ENCODE assay signal across 22 cellular contexts in genomic region chr2:115558725-115559124, GRCh38.
DNase-seq lines count a peak whose midpoint lies in the region; ATAC-seq and TF ChIP-seq lines count a peak whose summit lies in the region.
"Had no signal": no experiment of that assay in that cellular context is flagged by ENCODE, and none has a peak within 500 bp of the region (broad histone marks: within the 10 kb centered on the region; RNA-seq: fewer than 3 reads in every experiment).

No MANE protein-coding gene starts in this region.

- peak in 2 of 3 experiments; percentile 10 to 49 for DNase-seq in NCI-H1417 (lab: John Stamatoyannopoulos, UW)
- no peak for DNase-seq in NCI-H1417 treated with DMSO at 0.1 percent for 48 hours (lab: John Stamatoyannopoulos, UW)
- DNase-seq in NT2/D1 (ENCODE audit: low read depth, low spot score) = peak; percentile 15
- DNase-seq in A673 (ENCODE audit: low spot score) = no peak
- DNase-seq: ACHN; AML-193; BE2C; CD4-positive, alpha-beta T cell; CD8-positive, alpha-beta memory T cell; DMS 273 treated with DMSO at 0.1 percent for 48 hours; DMS79; EL; GDM1; GOT3; H7; HCEC 1CT had no signal

- no peak for TF ChIP-seq CTCF in A673 (conservative IDR thresholded peaks at IDR 0.05; ENCODE audit: low read depth, low read length)

- no peaks in the 10 kb centered on the region for H3K9me3 ChIP-seq in NT2/D1 (ENCODE audit: insufficient read depth, low read length)
- H3K9me3 ChIP-seq in iPS-20b (ENCODE audit: insufficient read depth, low read depth, low read length) = no peaks in the 10 kb centered on the region
- peaks cover 9% of the 10 kb centered on the region for H3K9me3 ChIP-seq in A673 (ENCODE audit: low read depth, low read length, poor library complexity, severe bottlenecking)
- H3K9me3 ChIP-seq: BE2C; BLaER1 treated with 17β-estradiol and CSF1 and Interleukin-3, amounts not matched to agents 10 nM and 100 nM had no signal

- no TSS peak for BruUV-seq in A673 (replicated peaks; lab: Mats Ljungman, UMichigan)

- ATAC-seq in HG02759 (IDR thresholded peaks at IDR 0.05; ENCODE audit: unreplicated experiment) (no peak), SK-N-SH treated with all-trans-retinoic acid at 6 μM for 48 hours (no peak)
- ATAC-seq: GM12878 had no signal

- CTCF ChIA-PET in A673 (lab: Charles Lee) = no interaction called here

- H3K4me1 ChIP-seq in NT2/D1 (ENCODE audit: insufficient read depth, insufficient read length) = no peaks in the 10 kb centered on the region
- H3K4me1 ChIP-seq in iPS-20b (ENCODE audit: insufficient read depth, low read length) = peaks cover 10% of the 10 kb centered on the region; the same call in 1 of the 2 replicates
- H3K4me1 ChIP-seq in A673 (ENCODE audit: insufficient read depth, low read length, poor library complexity, severe bottlenecking) = no peaks in the 10 kb centered on the region
- H3K4me1 ChIP-seq: BE2C; BLaER1 treated with 17β-estradiol and CSF1 and Interleukin-3, amounts not matched to agents 10 nM and 100 nM had no signal

- H3K27ac ChIP-seq in iPS-20b (ENCODE audit: low read length) = no peak overlapping the region
- H3K27ac ChIP-seq in A673 (ENCODE audit: low read depth, low read length, poor library complexity, severe bottlenecking) = no peak overlapping the region
- H3K27ac ChIP-seq: 22Rv1; BLaER1 treated with 17β-estradiol and CSF1 and Interleukin-3, amounts not matched to agents 10 nM and 100 nM had no signal

- POLR2A ChIA-PET in A673 (lab: Charles Lee; ENCODE audit: low non-redundant PET) = no interaction called here

- H3K27me3 ChIP-seq in NT2/D1 (ENCODE audit: insufficient read depth, insufficient read length) = no peaks in the 10 kb centered on the region
- H3K27me3 ChIP-seq in iPS-20b (ENCODE audit: insufficient read depth, low read length) = no peaks in the 10 kb centered on the region
- no peaks in the 10 kb centered on the region for H3K27me3 ChIP-seq in A673 (replicated peaks; ENCODE audit: insufficient read depth, low read depth, low read length, poor library complexity)
- H3K27me3 ChIP-seq: BE2C; BLaER1 treated with 17β-estradiol and CSF1 and Interleukin-3, amounts not matched to agents 10 nM and 100 nM had no signal

- H3K36me3 ChIP-seq in NT2/D1 (ENCODE audit: insufficient read depth, insufficient read length, low read length) (no peaks in the 10 kb centered on the region), iPS-20b (ENCODE audit: insufficient read depth, low read depth, low read length) (no peaks in the 10 kb centered on the region), A673 (ENCODE audit: insufficient read depth, low read length, poor library complexity, severe bottlenecking) (no peaks in the 10 kb centered on the region)
- H3K36me3 ChIP-seq: BE2C; BLaER1 treated with 17β-estradiol and CSF1 and Interleukin-3, amounts not matched to agents 10 nM and 100 nM had no signal

- intact Hi-C loops in A673 (cut with micrococcal nuclease; ENCODE audit: unreplicated experiment) = no loop called here

- no peak overlapping the region for H3K9ac ChIP-seq in NT2/D1 (ENCODE audit: insufficient read length, low read depth)
- H3K9ac ChIP-seq in iPS-20b (ENCODE audit: low read depth, low read length) = no peak overlapping the region
- H3K9ac ChIP-seq: BLaER1 treated with 17β-estradiol and CSF1 and Interleukin-3, amounts not matched to agents 10 nM and 100 nM had no signal

- no peak overlapping the region for H3K4me3 ChIP-seq in NT2/D1 (ENCODE audit: insufficient read length, low read depth)
- H3K4me3 ChIP-seq in iPS-20b (ENCODE audit: low read length) = peak overlapping the region; percentile 16; the same call in 1 of the 2 replicates
- H3K4me3 ChIP-seq in A673 (ENCODE audit: low read depth, low read length, poor library complexity, severe bottlenecking) = no peak overlapping the region
- H3K4me3 ChIP-seq: BLaER1 treated with 17β-estradiol and CSF1 and Interleukin-3, amounts not matched to agents 10 nM and 100 nM; GM12878 had no signal

TF ChIP-seq in SK-N-SH treated with all-trans-retinoic acid at 6 μM for 48 hours, 23 proteins besides CTCF, POLR2A, EP300 and RAD21 (continues in another document):
- no peak for TF ChIP-seq TCF4 (CRISPR knock-in tag; IDR thresholded peaks at IDR 0.05; ENCODE audit: borderline replicate concordance)
- TF ChIP-seq TSHZ2 (CRISPR knock-in tag; IDR thresholded peaks at IDR 0.05) = no peak
- no peak for TF ChIP-seq CSRNP3 (CRISPR knock-in tag; IDR thresholded peaks at IDR 0.05)
- TF ChIP-seq ZNF565 (CRISPR knock-in tag; conservative IDR thresholded peaks at IDR 0.05; ENCODE audit: low read depth) = no peak
- TF ChIP-seq ZNF8 (CRISPR knock-in tag; IDR thresholded peaks at IDR 0.05) = no peak
- TF ChIP-seq ZFP3 (CRISPR knock-in tag; IDR thresholded peaks at IDR 0.05) = no peak
- no peak for TF ChIP-seq ARNTL (CRISPR knock-in tag; IDR thresholded peaks at IDR 0.05; ENCODE audit: borderline replicate concordance, low read depth)
- TF ChIP-seq POU6F1 (CRISPR knock-in tag; IDR thresholded peaks at IDR 0.05; ENCODE audit: borderline replicate concordance, low read depth) = no peak
- TF ChIP-seq PATZ1 (CRISPR knock-in tag; IDR thresholded peaks at IDR 0.05; ENCODE audit: borderline replicate concordance) = no peak
- no peak for TF ChIP-seq PPARA (CRISPR knock-in tag; IDR thresholded peaks at IDR 0.05; ENCODE audit: borderline replicate concordance)
- no peak for TF ChIP-seq BACH2 (CRISPR knock-in tag; IDR thresholded peaks at IDR 0.05; ENCODE audit: borderline replicate concordance)
- no peak for TF ChIP-seq OSR1 (CRISPR knock-in tag; IDR thresholded peaks at IDR 0.05)
- no peak for TF ChIP-seq GLIS3 (CRISPR knock-in tag; IDR thresholded peaks at IDR 0.05)
- no peak for TF ChIP-seq ZC3H10 (CRISPR knock-in tag; IDR thresholded peaks at IDR 0.05)
- TF ChIP-seq TOX (CRISPR knock-in tag; IDR thresholded peaks at IDR 0.05; ENCODE audit: borderline replicate concordance) = no peak

Comparison
In these comparisons a context has a peak if more than half of its experiments do, and no peak if none do; other contexts are left out.
1. DNase-seq: peak in NCI-H1417 (2 of 3) and NT2/D1 (single experiment); none in NCI-H1417 treated with DMSO at 0.1 percent for 48 hours (single experiment) and A673 (single experiment).